1 cellular context compared by ENCODE assay signal in the genomic region with DNA sequence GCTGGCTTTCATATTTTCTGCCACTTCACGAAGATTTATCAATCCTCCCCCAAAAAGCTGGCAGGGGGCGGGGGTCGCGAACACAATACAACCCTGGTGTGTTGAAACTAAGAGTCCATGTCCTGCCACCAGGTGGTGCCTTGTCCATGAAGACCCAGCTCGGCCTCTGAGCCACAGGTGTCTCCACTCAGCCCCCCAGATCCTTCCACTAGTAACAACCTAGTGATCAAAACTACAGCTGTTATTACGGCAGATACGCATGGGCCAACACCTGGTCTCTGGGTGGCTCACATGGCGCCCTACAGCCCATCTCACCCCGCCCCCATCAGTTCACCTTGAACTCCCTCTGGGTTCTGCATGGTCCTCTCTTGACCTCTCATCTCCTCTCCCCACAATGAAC.
TF ChIP-seq lines count a peak whose summit lies in the region.

No MANE protein-coding gene starts in this region.

TF ChIP-seq in SK-N-SH treated with all-trans-retinoic acid at 6 μM for 48 hours, 23 proteins besides CTCF, POLR2A, EP300 and RAD21 (continued from another document):
- TF ChIP-seq, protein P1, sequence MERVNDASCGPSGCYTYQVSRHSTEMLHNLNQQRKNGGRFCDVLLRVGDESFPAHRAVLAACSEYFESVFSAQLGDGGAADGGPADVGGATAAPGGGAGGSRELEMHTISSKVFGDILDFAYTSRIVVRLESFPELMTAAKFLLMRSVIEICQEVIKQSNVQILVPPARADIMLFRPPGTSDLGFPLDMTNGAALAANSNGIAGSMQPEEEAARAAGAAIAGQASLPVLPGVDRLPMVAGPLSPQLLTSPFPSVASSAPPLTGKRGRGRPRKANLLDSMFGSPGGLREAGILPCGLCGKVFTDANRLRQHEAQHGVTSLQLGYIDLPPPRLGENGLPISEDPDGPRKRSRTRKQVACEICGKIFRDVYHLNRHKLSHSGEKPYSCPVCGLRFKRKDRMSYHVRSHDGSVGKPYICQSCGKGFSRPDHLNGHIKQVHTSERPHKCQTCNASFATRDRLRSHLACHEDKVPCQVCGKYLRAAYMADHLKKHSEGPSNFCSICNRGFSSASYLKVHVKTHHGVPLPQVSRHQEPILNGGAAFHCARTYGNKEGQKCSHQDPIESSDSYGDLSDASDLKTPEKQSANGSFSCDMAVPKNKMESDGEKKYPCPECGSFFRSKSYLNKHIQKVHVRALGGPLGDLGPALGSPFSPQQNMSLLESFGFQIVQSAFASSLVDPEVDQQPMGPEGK (CRISPR knock-in tag; IDR thresholded peaks at IDR 0.05; ENCODE audit: borderline replicate concordance) = no peak
- no peak for TF ChIP-seq ZFP3 (CRISPR knock-in tag; IDR thresholded peaks at IDR 0.05)
- no peak for TF ChIP-seq ZNF8 (CRISPR knock-in tag; IDR thresholded peaks at IDR 0.05)
- TF ChIP-seq ZNF565 (CRISPR knock-in tag; conservative IDR thresholded peaks at IDR 0.05; ENCODE audit: low read depth) = no peak
- no peak for TF ChIP-seq ZC3H10 (CRISPR knock-in tag; IDR thresholded peaks at IDR 0.05)
- no peak for TF ChIP-seq TOX (CRISPR knock-in tag; IDR thresholded peaks at IDR 0.05; ENCODE audit: borderline replicate concordance)
- TF ChIP-seq BACH2 (CRISPR knock-in tag; IDR thresholded peaks at IDR 0.05; ENCODE audit: borderline replicate concordance) = no peak
- TF ChIP-seq ESRRG (CRISPR knock-in tag; IDR thresholded peaks at IDR 0.05) = no peak
- no peak for TF ChIP-seq CSDC2 (CRISPR knock-in tag; IDR thresholded peaks at IDR 0.05)
TF ChIP-seq in SK-N-SH treated with all-trans-retinoic acid at 6 μM for 48 hours: peak in this region for 0.
